ENCODE assay signal across 8 cellular contexts in the genomic region with DNA sequence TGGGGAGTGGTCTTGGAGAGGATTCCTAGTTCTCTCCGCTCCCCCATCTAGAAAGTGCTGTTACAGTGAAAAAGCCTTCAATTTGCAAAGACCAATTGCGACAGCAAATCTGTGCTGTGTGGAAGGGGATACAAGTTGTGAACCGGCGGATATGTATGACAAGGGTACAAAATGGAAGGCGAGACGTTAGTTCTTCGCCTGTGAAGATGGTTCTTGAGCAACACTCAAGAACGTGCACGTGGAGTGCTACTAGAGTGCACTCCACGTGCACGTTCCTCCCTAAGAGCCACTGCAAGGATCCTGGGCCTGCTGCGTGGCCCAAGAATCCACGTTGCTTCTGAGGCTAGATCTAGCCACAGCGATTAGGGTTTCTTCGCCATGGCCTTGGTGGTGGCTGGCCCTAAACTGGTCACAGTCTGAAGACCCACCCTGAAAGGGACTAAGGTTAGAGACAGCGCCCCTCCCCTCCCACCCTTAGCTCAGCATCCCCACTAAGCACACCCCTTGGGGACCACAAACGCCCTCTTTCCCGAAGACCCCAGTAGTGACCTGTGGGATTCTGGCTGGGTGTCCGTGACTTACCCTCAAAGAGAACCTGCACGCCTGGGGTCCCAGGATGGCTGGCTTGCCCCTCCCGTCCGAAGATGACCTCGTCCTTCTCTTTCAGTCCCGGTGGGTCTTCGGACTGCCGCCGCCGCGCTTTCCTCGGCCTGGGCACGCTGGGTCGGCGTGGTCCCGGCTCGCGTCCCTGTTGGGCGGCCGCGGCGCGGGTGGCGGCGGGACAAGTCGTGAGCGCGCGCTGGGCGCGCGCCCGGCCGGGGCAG. TPM values are rescaled to one million over a fixed set of nuclear protein-coding genes. Genes with fewer than 3 reads are reported as not detected.
DNase-seq lines count a peak whose midpoint lies in the region; ATAC-seq and TF ChIP-seq lines count a peak whose summit lies in the region.

No MANE protein-coding gene starts in this region.

- H3K27ac Mint-ChIP-seq in activated CD4-positive, alpha-beta T cell treated with anti-CD3 and anti-CD28 coated beads, Interleukin-2, amount 10 ng/mL, durations not matched to agents 24 days and 14 days = peak overlapping the region; percentile 85
- peak overlapping the region; percentile 90 for H3K27ac Mint-ChIP-seq in activated CD8-positive, alpha-beta T cell treated with anti-CD3 and anti-CD28 coated beads for 36 hours

- H3K27me3 ChIP-seq in iPS-18a (ENCODE audit: control insufficient read depth, insufficient read depth, low read length) (peaks cover 44% of the 10 kb centered on the region), Karpas-422 (ENCODE audit: low read length) (no peaks in the 10 kb centered on the region)

- H3K27me3 Mint-ChIP-seq in activated CD4-positive, alpha-beta T cell treated with anti-CD3 and anti-CD28 coated beads, Interleukin-2, amount 10 ng/mL, durations not matched to agents 24 days and 14 days = no peaks in the 10 kb centered on the region
- no peaks in the 10 kb centered on the region for H3K27me3 Mint-ChIP-seq in activated CD8-positive, alpha-beta T cell treated with anti-CD3 and anti-CD28 coated beads for 36 hours

- H3K27ac ChIP-seq in iPS-18a (ENCODE audit: low read length) (no peak overlapping the region), Karpas-422 (ENCODE audit: low read length) (no peak overlapping the region)

- intact Hi-C loops in activated CD4-positive, alpha-beta T cell treated with anti-CD3 and anti-CD28 coated beads, Interleukin-2, amount 10 ng/mL, durations not matched to agents 24 days and 14 days (cut with micrococcal nuclease) = loop anchor here (2.0 to 10.0 kb wide), 2 partner anchors 106 to 308 kb away; no protein-coding TSS in a partner anchor
- intact Hi-C loops in activated CD8-positive, alpha-beta T cell treated with anti-CD3 and anti-CD28 coated beads for 36 hours (cut with micrococcal nuclease) = loop anchor here (2.0 to 5.0 kb wide), 3 partner anchors 106 to 264 kb away; no protein-coding TSS in a partner anchor

- peaks cover 30% of the 10 kb centered on the region for H3K4me1 Mint-ChIP-seq in activated CD4-positive, alpha-beta T cell treated with anti-CD3 and anti-CD28 coated beads, Interleukin-2, amount 10 ng/mL, durations not matched to agents 24 days and 14 days
- H3K4me1 Mint-ChIP-seq in activated CD8-positive, alpha-beta T cell treated with anti-CD3 and anti-CD28 coated beads for 36 hours (ENCODE audit: low read depth) = peaks cover 43% of the 10 kb centered on the region

- CTCF ChIA-PET in activated CD8-positive, alpha-beta T cell treated with anti-CD3 and anti-CD28 coated beads for 36 hours (lab: Charles Lee) = interaction anchor here (1.7 to 5.1 kb wide), 2 partner anchors 10 to 263 kb away, joined by 5 to 55 read pairs; no protein-coding TSS in a partner anchor

- ATAC-seq in activated CD8-positive, alpha-beta T cell treated with anti-CD3 and anti-CD28 coated beads for 36 hours = no peak
- ATAC-seq in GM21717 (IDR thresholded peaks at IDR 0.05; ENCODE audit: unreplicated experiment) = no peak

- H4K20me1 ChIP-seq in Karpas-422 (ENCODE audit: insufficient read depth, low read depth, low read length) = no peaks in the 10 kb centered on the region

- H3K4me2 ChIP-seq in Karpas-422 (ENCODE audit: low read depth, low read length, poor library complexity, severe bottlenecking) = no peak overlapping the region

- H3K9ac ChIP-seq in iPS-18a (ENCODE audit: low read length) (peak overlapping the region; percentile 81), Karpas-422 (ENCODE audit: low read length) (no peak overlapping the region)

- H3K9me3 ChIP-seq in iPS-18a (ENCODE audit: control insufficient read depth, low read depth, low read length) = no peaks in the 10 kb centered on the region
- no peaks in the 10 kb centered on the region for H3K9me3 ChIP-seq in Karpas-422 (ENCODE audit: low read length)

- TF ChIP-seq CTCF in activated CD8-positive, alpha-beta T cell treated with anti-CD3 and anti-CD28 coated beads for 36 hours (IDR thresholded peaks at IDR 0.05) = no peak

- H3K36me3 ChIP-seq in iPS-18a (ENCODE audit: control insufficient read depth, low read depth, low read length) (no peaks in the 10 kb centered on the region), Karpas-422 (ENCODE audit: insufficient read depth, low read length) (no peaks in the 10 kb centered on the region)

- peaks cover 45% of the 10 kb centered on the region for H3K36me3 Mint-ChIP-seq in activated CD4-positive, alpha-beta T cell treated with anti-CD3 and anti-CD28 coated beads, Interleukin-2, amount 10 ng/mL, durations not matched to agents 24 days and 14 days (ENCODE audit: low read depth)
- H3K36me3 Mint-ChIP-seq in activated CD8-positive, alpha-beta T cell treated with anti-CD3 and anti-CD28 coated beads for 36 hours (ENCODE audit: low read depth) = peaks cover 58% of the 10 kb centered on the region

- H3K4me3 ChIP-seq in iPS-18a (ENCODE audit: low read length) (peak overlapping the region; percentile 86), Karpas-422 (ENCODE audit: low read length) (no peak overlapping the region)

- H3K79me2 ChIP-seq in Karpas-422 (ENCODE audit: low read length) = no peaks in the 10 kb centered on the region

- no peaks in the 10 kb centered on the region for H3K9me2 ChIP-seq in Karpas-422 (replicated peaks; ENCODE audit: insufficient read depth, low read length)

- peak; percentile 73 for DNase-seq in activated CD4-positive, alpha-beta T cell treated with anti-CD3 and anti-CD28 coated beads, Interleukin-2, amount 10 ng/mL, durations not matched to agents 24 days and 14 days
- no peak for DNase-seq in activated CD4-positive, alpha-beta T cell treated with anti-CD3 and anti-CD28 coated beads for 4 hours
- DNase-seq in activated CD8-positive, alpha-beta T cell treated with anti-CD3 and anti-CD28 coated beads for 36 hours = peak; percentile 44
- DNase-seq in stimulated activated CD4-positive, alpha-beta T cell treated with anti-CD3 and anti-CD28 coated beads, Interleukin-4, amount 100 ng/mL, for 24 hours = peak; percentile 9
- DNase-seq in cerebellar cortex (ENCODE audit: low spot score) = no peak
- no peak for DNase-seq in Karpas-422

- H3K9me3 Mint-ChIP-seq in activated CD4-positive, alpha-beta T cell treated with anti-CD3 and anti-CD28 coated beads, Interleukin-2, amount 10 ng/mL, durations not matched to agents 24 days and 14 days = no peaks in the 10 kb centered on the region
- H3K9me3 Mint-ChIP-seq in activated CD8-positive, alpha-beta T cell treated with anti-CD3 and anti-CD28 coated beads for 36 hours = no peaks in the 10 kb centered on the region

- POLR2A ChIA-PET in activated CD8-positive, alpha-beta T cell treated with anti-CD3 and anti-CD28 coated beads for 36 hours (lab: Charles Lee) = interaction anchor here (0.7 to 3.7 kb wide), 8 partner anchors 8 to 263 kb away, joined by 3 to 64 read pairs (median 8); a partner anchor contains a TSS

- H2AFZ ChIP-seq in Karpas-422 (ENCODE audit: low read length) = no peak overlapping the region

- H3K4me3 Mint-ChIP-seq in activated CD4-positive, alpha-beta T cell treated with anti-CD3 and anti-CD28 coated beads, Interleukin-2, amount 10 ng/mL, durations not matched to agents 24 days and 14 days = peak overlapping the region; percentile 83
- peak overlapping the region; percentile 79 for H3K4me3 Mint-ChIP-seq in activated CD8-positive, alpha-beta T cell treated with anti-CD3 and anti-CD28 coated beads for 36 hours

- H3K4me1 ChIP-seq in iPS-18a (ENCODE audit: control insufficient read depth, low read depth, low read length) (peaks cover 16% of the 10 kb centered on the region), Karpas-422 (ENCODE audit: low read length) (no peaks in the 10 kb centered on the region)

RNA-seq across cellular contexts. Expression of a gene that starts 0.5 kb away (rescaled TPM):
- total RNA-seq in activated CD4-positive, alpha-beta T cell treated with anti-CD3 and anti-CD28 coated beads, Interleukin-2, amount 10 ng/mL, durations not matched to agents 24 days and 14 days = 49.3 and 52.8 TPM in 2 replicates
- 10 to 100 TPM; 42.3 to 43.1 TPM for total RNA-seq in activated CD8-positive, alpha-beta T cell treated with anti-CD3 and anti-CD28 coated beads for 36 hours
- not detected in 2 replicates for total RNA-seq in Karpas-422 (2014; rRNA removed; shearing (Covaris generic); ENCODE audit: low replicate concordance)

Comparison
In these comparisons a context has a peak if more than half of its experiments do, and no peak if none do; other contexts are left out.
1. DNase-seq: peak in activated CD4-positive, alpha-beta T cell treated with anti-CD3 and anti-CD28 coated beads, Interleukin-2, amount 10 ng/mL, durations not matched to agents 24 days and 14 days (single experiment), activated CD8-positive, alpha-beta T cell treated with anti-CD3 and anti-CD28 coated beads for 36 hours (single experiment) and stimulated activated CD4-positive, alpha-beta T cell treated with anti-CD3 and anti-CD28 coated beads, Interleukin-4, amount 100 ng/mL, for 24 hours (single experiment); none in activated CD4-positive, alpha-beta T cell treated with anti-CD3 and anti-CD28 coated beads for 4 hours (0 of 2), cerebellar cortex (single experiment) and Karpas-422 (single experiment).
2. RNA of a gene that starts 0.5 kb away (total RNA-seq): 49.3 to 52.8 TPM in activated CD4-positive, alpha-beta T cell treated with anti-CD3 and anti-CD28 coated beads, Interleukin-2, amount 10 ng/mL, durations not matched to agents 24 days and 14 days and 42.3 to 43.1 TPM in activated CD8-positive, alpha-beta T cell treated with anti-CD3 and anti-CD28 coated beads for 36 hours; not detected in Karpas-422; every median in the first group is over 10 times any median in the second.